In the genomic region with DNA sequence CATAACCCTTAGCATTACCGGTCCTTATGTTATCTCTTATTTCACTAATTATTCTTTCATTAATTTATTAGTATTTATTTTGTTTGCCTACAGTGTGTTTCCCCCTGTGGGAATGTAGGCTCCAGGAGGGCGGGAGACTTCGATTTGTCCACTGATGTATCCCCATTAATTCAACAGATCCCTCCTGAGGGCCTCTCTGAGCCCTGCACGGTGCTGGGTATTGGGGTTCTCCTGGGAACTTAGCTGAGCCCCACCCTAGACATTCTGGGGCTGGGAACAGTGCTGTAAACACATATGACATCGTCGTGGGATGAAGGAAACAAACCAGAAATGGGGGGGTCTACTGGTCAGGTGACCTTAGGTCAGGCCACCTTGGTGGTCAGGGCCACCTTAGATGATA, we compare ENCODE assay signal across 9 cellular contexts. TPM values are rescaled to one million over a fixed set of nuclear protein-coding genes. Genes with fewer than 3 reads are reported as not detected.
DNase-seq lines count a peak whose midpoint lies in the region; ATAC-seq and TF ChIP-seq lines count a peak whose summit lies in the region.
"Had no signal": no experiment of that assay in that cellular context is flagged by ENCODE, and none has a peak within 500 bp of the region (broad histone marks: within the 10 kb centered on the region; RNA-seq: fewer than 3 reads in every experiment).

No MANE protein-coding gene starts in this region.

- H3K4me1 Mint-ChIP-seq in CD14-positive monocyte = peaks cover 55% of the 10 kb centered on the region
- H3K4me1 Mint-ChIP-seq in activated CD4-positive, alpha-beta memory T cell treated with anti-CD3 and anti-CD28 coated beads for 36 hours (ENCODE audit: low read depth) = peaks cover 32% of the 10 kb centered on the region

- H3K36me3 Mint-ChIP-seq in CD14-positive monocyte = peaks cover 3 to 14% of the 10 kb centered on the region in 2 donors
- H3K36me3 Mint-ChIP-seq in activated CD4-positive, alpha-beta memory T cell treated with anti-CD3 and anti-CD28 coated beads for 36 hours = no peaks in the 10 kb centered on the region

- H3K27ac ChIP-seq in psoas muscle = peak overlapping the region; percentile 79

- H3K27me3 ChIP-seq in psoas muscle (ENCODE audit: insufficient read depth in 3 of 3, low read length in 2 of 3) (no peaks in the 10 kb centered on the region), MG63 (no peaks in the 10 kb centered on the region)

- POLR2A ChIA-PET in activated CD4-positive, alpha-beta memory T cell treated with anti-CD3 and anti-CD28 coated beads for 36 hours (lab: Charles Lee) = interaction anchor here (1.6 kb wide), 1 partner anchor 15 kb away, joined by 9 read pairs; the partner anchor contains the start of gene NDUFA6

- H3K27me3 Mint-ChIP-seq in CD14-positive monocyte (ENCODE audit: low read depth in 3 of 3) = peaks cover 0 to 5% (median 0%) of the 10 kb centered on the region in 3 donors
- H3K27me3 Mint-ChIP-seq in activated CD4-positive, alpha-beta memory T cell treated with anti-CD3 and anti-CD28 coated beads for 36 hours = no peaks in the 10 kb centered on the region

- H3K9me3 ChIP-seq in psoas muscle (no peaks in the 10 kb centered on the region), MG63 (no peaks in the 10 kb centered on the region), mucosa of descending colon (no peaks in the 10 kb centered on the region)

- peak overlapping the region in 6 of 7 donors; percentile 60 to 90 (median 80) for H3K27ac Mint-ChIP-seq in CD14-positive monocyte
- no peak overlapping the region for H3K27ac Mint-ChIP-seq in activated CD4-positive, alpha-beta memory T cell treated with anti-CD3 and anti-CD28 coated beads for 36 hours

- no peak for DNase-seq in CD14-positive monocyte (ENCODE audit: low spot score)
- no peak for DNase-seq in activated CD4-positive, alpha-beta memory T cell treated with anti-CD3 and anti-CD28 coated beads for 36 hours
- no peak for DNase-seq in fibroblast of villous mesenchyme (ENCODE audit: low read depth)
- DNase-seq in psoas muscle = peak in 1 of 2 donors; percentile 39
- no peak for DNase-seq in MG63
- no peak for DNase-seq in mucosa of descending colon
- DNase-seq: NCI-H1048 had no signal

- peaks cover 0 to 4% of the 10 kb centered on the region in 2 donors for H3K36me3 ChIP-seq in psoas muscle (ENCODE audit: insufficient read depth in 1 of 2, low read depth in 1 of 2)
- no peaks in the 10 kb centered on the region for H3K36me3 ChIP-seq in MG63
- H3K36me3 ChIP-seq in mucosa of descending colon (ENCODE audit: low read depth) = peaks cover 3% of the 10 kb centered on the region

- peak overlapping the region; percentile 77 to 81 for H3K4me3 Mint-ChIP-seq in CD14-positive monocyte
- peak overlapping the region; percentile 23 for H3K4me3 Mint-ChIP-seq in activated CD4-positive, alpha-beta memory T cell treated with anti-CD3 and anti-CD28 coated beads for 36 hours

- CTCF ChIA-PET in activated CD4-positive, alpha-beta memory T cell treated with anti-CD3 and anti-CD28 coated beads for 36 hours (lab: Charles Lee) = interaction anchor here (0.9 to 2.4 kb wide), 4 partner anchors 12 to 119 kb away, joined by 3 to 18 read pairs (median 5); partner anchors contain the start of gene NDUFA6

- ATAC-seq in psoas muscle (no peak), GM21381 (IDR thresholded peaks at IDR 0.05; ENCODE audit: unreplicated experiment) (no peak), mucosa of descending colon (no peak), GM18858 (IDR thresholded peaks at IDR 0.05; ENCODE audit: unreplicated experiment) (no peak)

- peaks cover 0 to 2% (median 0%) of the 10 kb centered on the region in 7 donors for H3K9me3 Mint-ChIP-seq in CD14-positive monocyte
- no peaks in the 10 kb centered on the region for H3K9me3 Mint-ChIP-seq in activated CD4-positive, alpha-beta memory T cell treated with anti-CD3 and anti-CD28 coated beads for 36 hours

- intact Hi-C loops in CD14-positive monocyte (cut with micrococcal nuclease) = loop anchor here (5.0 kb wide), 1 partner anchor 78 kb away; the partner anchor contains the start of gene WBP2NL (in 2 of the 2)
- intact Hi-C loops in activated CD4-positive, alpha-beta memory T cell treated with anti-CD3 and anti-CD28 coated beads for 36 hours (cut with micrococcal nuclease) = loop anchor here (5.0 kb wide), 4 partner anchors 43 to 293 kb away; partner anchors contain the start of genes CENPM and SEPTIN3
- intact Hi-C loops in psoas muscle (cut with DNase I) = loop anchor here in 1 of 2 donors (10.0 kb wide), 1 partner anchor 260 kb away; no protein-coding TSS in a partner anchor
- intact Hi-C loops in mucosa of descending colon (cut with DNase I, micrococcal nuclease) = no loop called here

- H3K4me1 ChIP-seq in psoas muscle = peaks cover 24% of the 10 kb centered on the region
- peaks cover 32% of the 10 kb centered on the region for H3K4me1 ChIP-seq in mucosa of descending colon (ENCODE audit: low read depth)

- 47 to 50% (median 47%) methylated on average over 6 of the region's 6 CpGs for WGBS in psoas muscle, 3 donors

- peak overlapping the region; percentile 77 for H3K4me3 ChIP-seq in fibroblast of villous mesenchyme (ENCODE audit: low read depth, low read length)
- peak overlapping the region; percentile 82 for H3K4me3 ChIP-seq in psoas muscle
- H3K4me3 ChIP-seq in MG63 = no peak overlapping the region
- H3K4me3 ChIP-seq in mucosa of descending colon = no peak overlapping the region

- peak; percentile 35 for TF ChIP-seq CTCF in CD14-positive monocyte (IDR thresholded peaks at IDR 0.05)
- TF ChIP-seq CTCF in fibroblast of villous mesenchyme (IDR thresholded peaks at IDR 0.05; ENCODE audit: insufficient read depth, low read depth, low read length) = no peak
- no peak for TF ChIP-seq CTCF in psoas muscle (IDR thresholded peaks at IDR 0.05)
- TF ChIP-seq CTCF in mucosa of descending colon (IDR thresholded peaks at IDR 0.05) = no peak

RNA-seq across cellular contexts. Expression of gene PHETA2, which starts 0.8 kb away (rescaled TPM):
- polyA plus RNA-seq in CD14-positive monocyte (1 to 10 TPM; 2.4 to 3.6 TPM), psoas muscle (1 to 10 TPM; 2.0 to 2.3 (median 2.2) TPM)
- 1 to 10 TPM; 2.7 to 2.8 TPM for total RNA-seq in activated CD4-positive, alpha-beta memory T cell treated with anti-CD3 and anti-CD28 coated beads for 36 hours
- total RNA-seq in fibroblast of villous mesenchyme (19.0 and 21.2 TPM in 2 replicates), psoas muscle (1 to 10 TPM; 1.4 to 2.4 (median 2.1) TPM), mucosa of descending colon (10 to 100 TPM; 13.0 to 15.7 (median 13.5) TPM)
- total RNA-seq in MG63 (2014; rRNA removed; shearing (Covaris generic); ENCODE audit: low replicate concordance) = 0.16 TPM in 1 of 2 replicates, not detected in the other

RNA-seq across cellular contexts. Expression of gene NAGA, which starts 4.2 kb away (rescaled TPM):
- polyA plus RNA-seq in CD14-positive monocyte (100 to 1,000 TPM; 200 to 218 TPM), psoas muscle (1 to 10 TPM; 5.3 to 7.3 (median 5.7) TPM)
- 10 to 100 TPM; 28.9 to 30.5 TPM for total RNA-seq in activated CD4-positive, alpha-beta memory T cell treated with anti-CD3 and anti-CD28 coated beads for 36 hours
- total RNA-seq in fibroblast of villous mesenchyme (31.1 and 41.6 TPM in 2 replicates), psoas muscle (1 to 10 TPM; 5.2 to 8.5 (median 7.7) TPM), mucosa of descending colon (10 to 100 TPM; 24.3 to 35.8 (median 35.4) TPM)
- total RNA-seq in MG63 (2014; rRNA removed; shearing (Covaris generic); ENCODE audit: low replicate concordance) = 16.9 and 25.2 TPM in 2 replicates

RNA-seq across cellular contexts. Expression of gene SMDT1, which starts 4.7 kb away (rescaled TPM):
- polyA plus RNA-seq in CD14-positive monocyte = 100 to 1,000 TPM; 180 to 182 TPM
- 10 to 100 TPM; 59.5 to 59.9 TPM for total RNA-seq in activated CD4-positive, alpha-beta memory T cell treated with anti-CD3 and anti-CD28 coated beads for 36 hours
- 5.2 and 6.1 TPM in 2 replicates for total RNA-seq in fibroblast of villous mesenchyme
- 100 to 1,000 TPM; 117 to 164 (median 129) TPM for total RNA-seq in psoas muscle
- 100 to 1,000 TPM; 117 to 198 (median 194) TPM for polyA plus RNA-seq in psoas muscle
- 31.8 and 64.7 TPM in 2 replicates for total RNA-seq in MG63 (2014; rRNA removed; shearing (Covaris generic); ENCODE audit: low replicate concordance)
- 100 to 1,000 TPM in 2 of 3 donors, 10 to 100 TPM in 1; 79.7 to 118 (median 102) TPM for total RNA-seq in mucosa of descending colon

RNA-seq across cellular contexts. Expression of gene NDUFA6, which starts 15.7 kb away (rescaled TPM):
- polyA plus RNA-seq in CD14-positive monocyte (100 to 1,000 TPM; 138 to 167 TPM), psoas muscle (100 to 1,000 TPM; 242 to 253 (median 245) TPM)
- 100 to 1,000 TPM; 124 to 129 TPM for total RNA-seq in activated CD4-positive, alpha-beta memory T cell treated with anti-CD3 and anti-CD28 coated beads for 36 hours
- total RNA-seq in fibroblast of villous mesenchyme (40.6 TPM in 2 replicates), psoas muscle (100 to 1,000 TPM; 149 to 181 (median 160) TPM), mucosa of descending colon (100 to 1,000 TPM in 2 of 3 donors, 10 to 100 TPM in 1; 85.3 to 106 (median 105) TPM)
- 62.0 and 91.3 TPM in 2 replicates for total RNA-seq in MG63 (2014; rRNA removed; shearing (Covaris generic); ENCODE audit: low replicate concordance)

RNA-seq across cellular contexts. Expression of gene CYP2D6, which starts 55.8 kb away (rescaled TPM):
- polyA plus RNA-seq in CD14-positive monocyte = not detected
- 1 to 10 TPM; 1.5 to 1.9 TPM for total RNA-seq in activated CD4-positive, alpha-beta memory T cell treated with anti-CD3 and anti-CD28 coated beads for 36 hours
- under 0.01 and 0.32 TPM in 2 replicates for total RNA-seq in fibroblast of villous mesenchyme
- total RNA-seq in psoas muscle = under 1 TPM in 3 of 4 donors, not detected in 1; 0.13 to 0.44 (median 0.26) TPM
- under 1 TPM; 0.03 to 0.23 (median 0.19) TPM for polyA plus RNA-seq in psoas muscle
- total RNA-seq in MG63 (2014; rRNA removed; shearing (Covaris generic); ENCODE audit: low replicate concordance) = 0.91 and 2.7 TPM in 2 replicates
- 10 to 100 TPM in 1 of 3 donors, 1 to 10 TPM in 2; 3.8 to 10.0 (median 4.7) TPM for total RNA-seq in mucosa of descending colon

Comparison
In these comparisons a context has a peak if more than half of its experiments do, and no peak if none do; other contexts are left out.
1. H3K4me3 ChIP-seq: peak in fibroblast of villous mesenchyme (single experiment) and psoas muscle (single experiment); none in MG63 (single experiment) and mucosa of descending colon (single experiment).
2. intact Hi-C loops: an anchor here in CD14-positive monocyte (5.0 kb wide) and activated CD4-positive, alpha-beta memory T cell treated with anti-CD3 and anti-CD28 coated beads for 36 hours (5.0 kb wide); none called in mucosa of descending colon.